In the genomic region with DNA sequence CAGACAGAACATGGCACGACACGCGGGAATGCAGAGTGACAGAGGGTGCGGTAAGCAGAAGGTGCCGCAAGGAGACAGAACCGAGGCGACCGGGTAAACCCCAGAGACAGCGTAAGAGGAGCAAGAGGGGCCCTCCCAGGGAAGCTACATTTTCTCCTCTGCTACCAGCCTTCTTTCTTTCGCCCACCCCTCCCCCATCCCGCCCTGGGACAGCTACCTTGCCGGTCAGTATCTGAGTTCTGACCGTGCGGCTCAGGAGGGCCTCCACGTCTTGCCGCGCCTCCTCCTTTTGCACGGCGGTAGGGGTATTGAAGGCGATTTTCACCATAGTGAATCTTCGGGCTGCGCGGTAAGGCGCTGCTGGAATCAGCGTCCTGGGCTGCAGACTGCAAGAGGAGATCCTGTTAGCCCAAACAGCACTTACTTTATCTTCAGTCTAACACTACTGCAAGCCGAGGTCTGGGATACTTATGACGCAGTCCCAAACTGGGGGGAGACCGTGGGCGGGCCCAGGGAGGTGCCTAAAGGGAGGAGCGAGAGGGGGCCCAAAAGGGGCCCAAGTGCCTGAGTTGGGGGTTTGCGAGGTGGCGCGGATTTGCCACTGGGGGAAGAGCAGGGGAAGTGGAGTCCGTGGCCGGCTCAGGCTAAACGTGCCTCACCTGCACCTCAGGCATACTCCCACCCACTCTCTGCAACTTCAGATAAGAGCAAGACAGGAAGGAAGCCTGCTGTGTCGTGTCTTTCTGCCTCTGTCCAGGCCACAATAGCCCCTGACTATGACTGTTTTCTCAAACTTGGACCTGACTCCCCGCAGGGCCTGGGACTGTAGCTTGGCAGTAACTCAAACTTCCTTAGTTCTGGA, we compare ENCODE assay signal across 9 cellular contexts. TPM values are rescaled to one million over a fixed set of nuclear protein-coding genes. Genes with fewer than 3 reads are reported as not detected.
DNase-seq lines count a peak whose midpoint lies in the region; ATAC-seq, FAIRE-seq and TF ChIP-seq lines count a peak whose summit lies in the region.
"Had no signal": no experiment of that assay in that cellular context is flagged by ENCODE, and none has a peak within 500 bp of the region (broad histone marks: within the 10 kb centered on the region; RNA-seq: fewer than 3 reads in every experiment).

A gene (minus strand): TSS at position 447 of the 862 bp plus-strand sequence. CDS start 119 bp downstream, at position 328.

- FAIRE-seq in RCC 7860 (lab: Jason Lieb, UNC): no peak

- peak within 1 kb of the TSS; percentile 74 for H2AFZ ChIP-seq in KMS-11 (ENCODE audit: low read depth)

- no peaks in the 10 kb centered on the region for H3K27me3 ChIP-seq in CD4-positive, alpha-beta T cell (ENCODE audit: control insufficient read depth, insufficient read depth, low read length)
- no peaks in the 10 kb centered on the region for H3K27me3 ChIP-seq in KMS-11 (ENCODE audit: insufficient read depth, low read depth)
- no peaks in the 10 kb centered on the region for H3K27me3 ChIP-seq in vagina

- H3K27ac ChIP-seq in CD4-positive, alpha-beta T cell (ENCODE audit: low read depth, low read length): peak within 1 kb of the TSS; percentile 77
- peak within 1 kb of the TSS; percentile 68 for H3K27ac ChIP-seq in KMS-11
- peak within 1 kb of the TSS; percentile 50 for H3K27ac ChIP-seq in vagina

- ATAC-seq in CD4-positive, alpha-beta T cell (ENCODE audit: poor library complexity): peak; percentile 86
- ATAC-seq in GM21423 (IDR thresholded peaks at IDR 0.05; ENCODE audit: unreplicated experiment): peak; percentile 60
- ATAC-seq in Right ventricle myocardium inferior: peak; percentile 74

- peaks cover 44% of the 10 kb centered on the region for H3K36me3 Mint-ChIP-seq in CD4-positive, alpha-beta T cell (ENCODE audit: low read depth)

- H3K4me3 ChIP-seq in KMS-11 (IDR thresholded peaks at IDR 0.05; ENCODE audit: insufficient read depth, low read depth, low read length) (no peak within 1 kb of the TSS), vagina (peak within 1 kb of the TSS; percentile 32 to 43)

- H3K4me1 ChIP-seq in KMS-11 (ENCODE audit: low read depth, poor library complexity, severe bottlenecking) (peaks cover 5% of the 10 kb centered on the region), vagina (no peaks in the 10 kb centered on the region)

- H3K4me2 ChIP-seq in KMS-11: peak within 1 kb of the TSS; percentile 57

- TF ChIP-seq POLR2A in vagina (IDR thresholded peaks at IDR 0.05): no peak

- H3K79me2 ChIP-seq in KMS-11 (ENCODE audit: insufficient read depth, low read depth): peaks cover 42% of the 10 kb centered on the region; the same call in 1 of the 2 replicates

- POLR2A ChIA-PET in CD4-positive, alpha-beta T cell (lab: Charles Lee): interaction anchor here (0.7 to 2.7 kb wide), 17 partner anchors 11 to 1040 kb away, joined by 3 to 16 read pairs (median 5); a partner anchor contains a TSS

- peak within 1 kb of the TSS; percentile 63; the same call in 1 of the 2 replicates for H3K9ac ChIP-seq in KMS-11

- H3K36me3 ChIP-seq in KMS-11 (ENCODE audit: insufficient read depth) (no peaks in the 10 kb centered on the region), vagina (no peaks in the 10 kb centered on the region)

- CTCF ChIA-PET in CD4-positive, alpha-beta T cell (lab: Charles Lee): interaction anchor here (0.8 to 1.2 kb wide), 3 partner anchors 46 to 96 kb away, joined by 3 to 4 read pairs (median 4); no protein-coding TSS in a partner anchor

- TF ChIP-seq CTCF in CD4-positive, alpha-beta T cell (IDR thresholded peaks at IDR 0.05): no peak
- TF ChIP-seq CTCF in KMS-11 (conservative IDR thresholded peaks at IDR 0.05; ENCODE audit: low read depth, low read length) (no peak), vagina (IDR thresholded peaks at IDR 0.05) (no peak)

- peak; percentile 36 to 65 (median 52) for DNase-seq in CD4-positive, alpha-beta T cell
- DNase-seq in activated T-helper 1 cell treated with Interleukin-2 at 50 U/mL for 16 hours (ENCODE audit: low read depth) (peak; percentile 41), Right ventricle myocardium inferior (ENCODE audit: missing footprints) (peak; percentile 74), retina (peak; percentile 60), vagina (ENCODE audit: extremely low spot score in 2 of 2) (peak in 1 of 2 donors; percentile 84), RCC 7860 (ENCODE audit: low spot score) (no peak)

- H3K9me3 ChIP-seq in CD4-positive, alpha-beta T cell (ENCODE audit: control insufficient read depth, low read length): no peaks in the 10 kb centered on the region
- no peaks in the 10 kb centered on the region for H3K9me3 ChIP-seq in vagina

- H3K4me1 Mint-ChIP-seq in CD4-positive, alpha-beta T cell (ENCODE audit: low read depth): peaks cover 27% of the 10 kb centered on the region

- H4K20me1 ChIP-seq in KMS-11 (ENCODE audit: insufficient read depth): no peaks in the 10 kb centered on the region

- peak within 1 kb of the TSS; percentile 99 for H3K27ac Mint-ChIP-seq in CD4-positive, alpha-beta T cell

- H3K27me3 Mint-ChIP-seq in CD4-positive, alpha-beta T cell: no peaks in the 10 kb centered on the region

- peak within 1 kb of the TSS; percentile 98 for H3K4me3 Mint-ChIP-seq in CD4-positive, alpha-beta T cell

- intact Hi-C loops in CD4-positive, alpha-beta T cell (cut with DNase I, micrococcal nuclease): loop anchor here in 1 of 2 experiments (2.0 to 10.0 kb wide), 4 partner anchors 46 to 422 kb away; a partner anchor contains a TSS
- intact Hi-C loops in Right ventricle myocardium inferior (cut with DNase I): no loop called here
- intact Hi-C loops in vagina (cut with DNase I): no loop called here

- H3K9me3 Mint-ChIP-seq in CD4-positive, alpha-beta T cell: no peaks in the 10 kb centered on the region

RNA-seq across cellular contexts. Expression of the gene that starts here (rescaled TPM):
- total RNA-seq in CD4-positive, alpha-beta T cell: 100 to 1,000 TPM; 236 to 259 TPM
- 76.8 TPM for total RNA-seq in Right ventricle myocardium inferior
- total RNA-seq in vagina: 89.4 TPM
- total RNA-seq: Daoy had no signal
